13 cellular contexts compared by ENCODE assay signal in genomic region chr19:42740381-42740780, GRCh38. TPM values are rescaled to one million over a fixed set of nuclear protein-coding genes. Genes with fewer than 3 reads are reported as not detected.
"Had no signal": no experiment of that assay in that cellular context is flagged by ENCODE, and none has a peak within 500 bp of the region (broad histone marks: within the 10 kb centered on the region; RNA-seq: fewer than 3 reads in every experiment).

TSS of gene PSG3 (minus strand) at chr19:42740481. CDS start at chr19:42740384, 97 bp downstream.

RNA-seq across cellular contexts. Expression of gene PSG3, which starts in this region (rescaled TPM):
- total RNA-seq: activated B cell treated with CpG ODN at 0.5 μM for 24 hours; activated CD4-positive, alpha-beta memory T cell treated with anti-CD3 and anti-CD28 coated beads for 36 hours; activated CD4-positive, alpha-beta memory T cell treated with anti-CD3 and anti-CD28 coated beads, Interleukin-2, amount 10 ng/mL, durations not matched to agents 7 days and 5 days; activated CD4-positive, alpha-beta T cell treated with anti-CD3 and anti-CD28 coated beads for 36 hours; activated CD4-positive, alpha-beta T cell treated with anti-CD3 and anti-CD28 coated beads, Interleukin-2, amount 10 ng/mL, durations not matched to agents 24 days and 14 days; activated CD4-positive, alpha-beta T cell treated with anti-CD3 and anti-CD28 coated beads, Interleukin-2, amount 10 ng/mL, durations not matched to agents 7 days and 5 days; activated CD8-positive, alpha-beta memory T cell treated with anti-CD3 and anti-CD28 coated beads for 36 hours; activated CD8-positive, alpha-beta memory T cell treated with anti-CD3 and anti-CD28 coated beads, Interleukin-2, amount 10 ng/mL, durations not matched to agents 7 days and 5 days; activated CD8-positive, alpha-beta T cell treated with anti-CD3 and anti-CD28 coated beads for 36 hours; activated CD8-positive, alpha-beta T cell treated with anti-CD3 and anti-CD28 coated beads, Interleukin-2, amount 10 ng/mL, durations not matched to agents 7 days and 5 days; T-helper 1 cell treated with Interleukin-12 subunit alpha and Interleukin-12 subunit beta and Interleukin-4 antibody, amounts not matched to agents 30 ng/mL and 1 ng/mL, for 36 hours; T-helper 2 cell treated with Interferon-gamma antibody and Interleukin-4, amounts not matched to agents 100 ng/mL and 5 ng/mL, for 36 hours; WTC11 had no signal
